Comparison of ENCODE assay signal across 4 cellular contexts in the genomic region with DNA sequence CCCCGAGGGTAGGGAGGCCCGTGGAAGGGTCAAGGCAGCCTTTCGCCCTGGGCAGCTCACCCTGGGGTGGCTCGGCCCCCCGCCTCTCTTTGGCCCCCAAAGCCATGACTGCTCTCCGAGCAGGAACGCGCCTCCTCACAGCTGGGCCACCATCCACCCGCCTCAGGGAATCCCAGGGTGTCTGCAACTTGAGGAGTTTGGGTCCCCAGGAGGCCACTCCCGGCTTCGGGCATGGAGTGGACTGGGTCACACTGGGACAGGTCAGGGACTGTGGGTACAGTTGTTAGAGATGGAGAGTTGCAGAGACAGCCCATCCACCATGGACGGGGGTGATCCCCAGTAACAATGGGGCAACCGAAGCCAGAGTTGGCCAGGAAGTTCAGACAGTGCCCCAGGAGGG. TPM values are rescaled to one million over a fixed set of nuclear protein-coding genes. Genes with fewer than 3 reads are reported as not detected.
"Had no signal": no experiment of that assay in that cellular context is flagged by ENCODE, and none has a peak within 500 bp of the region (broad histone marks: within the 10 kb centered on the region; RNA-seq: fewer than 3 reads in every experiment).

No MANE protein-coding gene starts in this region.

RNA-seq across cellular contexts. Expression of a gene that starts 19.8 kb away (rescaled TPM):
- total RNA-seq: LHCN-M2, M059J, MCF 10A, NCI-H460 had no signal
